Comparison of ENCODE assay signal across 24 cellular contexts in genomic region chr9:125648294-125648693, GRCh38. TPM values are rescaled to one million over a fixed set of nuclear protein-coding genes. Genes with fewer than 3 reads are reported as not detected.
DNase-seq lines count a peak whose midpoint lies in the region; ATAC-seq and TF ChIP-seq lines count a peak whose summit lies in the region.
"Had no signal": no experiment of that assay in that cellular context is flagged by ENCODE, and none has a peak within 500 bp of the region (broad histone marks: within the 10 kb centered on the region; RNA-seq: fewer than 3 reads in every experiment).

No MANE protein-coding gene starts in this region.

- no peak overlapping the region for H3K4me3 ChIP-seq in RWPE2 (ENCODE audit: severe bottlenecking)
- H3K4me3 ChIP-seq in smooth muscle cell: no peak overlapping the region
- H3K4me3 ChIP-seq: body of pancreas, coronary artery, psoas muscle, uterus had no signal

- no peaks in the 10 kb centered on the region for H3K9me3 ChIP-seq in RWPE2 (ENCODE audit: severe bottlenecking)
- no peaks in the 10 kb centered on the region for H3K9me3 ChIP-seq in smooth muscle cell (replicated peaks; ENCODE audit: low read depth)
- H3K9me3 ChIP-seq: body of pancreas, psoas muscle, uterus had no signal

- H3K4me1 ChIP-seq in RWPE2 (ENCODE audit: insufficient read depth, poor library complexity, severe bottlenecking): peaks cover 35% of the 10 kb centered on the region
- peaks cover 41% of the 10 kb centered on the region for H3K4me1 ChIP-seq in smooth muscle cell (ENCODE audit: low read depth)

- peaks cover 5% of the 10 kb centered on the region for H4K20me1 ChIP-seq in smooth muscle cell (ENCODE audit: low read depth)

- H3K4me3 Mint-ChIP-seq in activated naive CD4-positive, alpha-beta T cell treated with anti-CD3 and anti-CD28 coated beads, Interleukin-2, amount 50 U/mL, for 24 hours: peak overlapping the region; percentile 55
- no peak overlapping the region for H3K4me3 Mint-ChIP-seq in effector memory CD8-positive, alpha-beta T cell
- H3K4me3 Mint-ChIP-seq: activated CD4-positive, alpha-beta T cell treated with anti-CD3 and anti-CD28 coated beads, Interleukin-2, amount 10 ng/mL, durations not matched to agents 7 days and 5 days; activated naive CD4-positive, alpha-beta T cell treated with anti-CD3 and anti-CD28 coated beads for 36 hours had no signal

- H3K36me3 Mint-ChIP-seq in activated naive CD4-positive, alpha-beta T cell treated with anti-CD3 and anti-CD28 coated beads, Interleukin-2, amount 50 U/mL, for 24 hours: peaks cover 26% of the 10 kb centered on the region
- no peaks in the 10 kb centered on the region for H3K36me3 Mint-ChIP-seq in effector memory CD8-positive, alpha-beta T cell (ENCODE audit: insufficient read depth)

- DNase-seq in activated naive CD4-positive, alpha-beta T cell treated with Interleukin-2 at 50 U/mL for 16 hours: no peak
- no peak for DNase-seq in RWPE2 (ENCODE audit: low spot score)
- DNase-seq in effector memory CD8-positive, alpha-beta T cell: no peak
- DNase-seq in smooth muscle cell (lab: John Stamatoyannopoulos, UW; ENCODE audit: unreplicated experiment): no peak
- no peak for DNase-seq in ureter (ENCODE audit: low spot score)
- DNase-seq in CD1c-positive myeloid dendritic cell (ENCODE audit: extremely low spot score): no peak
- DNase-seq in SKM-1 treated with dmso at 0.1 percent for 144 hours (lab: John Stamatoyannopoulos, UW; ENCODE audit: unreplicated experiment): no peak
- DNase-seq: activated CD4-positive, alpha-beta T cell treated with anti-CD3 and anti-CD28 coated beads, Interleukin-2, amount 10 ng/mL, durations not matched to agents 7 days and 5 days; activated CD8-positive, alpha-beta memory T cell treated with anti-CD3 and anti-CD28 coated beads, Interleukin-2, amount 50 U/mL, for 48 hours; activated naive CD4-positive, alpha-beta T cell treated with anti-CD3 and anti-CD28 coated beads for 36 hours; body of pancreas; C1 segment of cervical spinal cord; hypothalamus; KG1; kidney; NCI-H2029; NCI-H446 treated with DMSO at 0.1 percent for 48 hours; psoas muscle; RPMI8226; stimulated activated CD4-positive, alpha-beta T cell treated with anti-CD3 and anti-CD28 coated beads, Interleukin-2, amount 100 ng/mL, for 48 hours; SW 1271; uterus had no signal

- H2AFZ ChIP-seq in smooth muscle cell (ENCODE audit: low read depth): no peak overlapping the region

- H3K4me1 Mint-ChIP-seq in activated naive CD4-positive, alpha-beta T cell treated with anti-CD3 and anti-CD28 coated beads, Interleukin-2, amount 50 U/mL, for 24 hours: peaks cover 84% of the 10 kb centered on the region
- peaks cover 38 to 55% of the 10 kb centered on the region in 2 donors for H3K4me1 Mint-ChIP-seq in effector memory CD8-positive, alpha-beta T cell (ENCODE audit: low read depth in 2 of 2)

- H3K27ac Mint-ChIP-seq in activated naive CD4-positive, alpha-beta T cell treated with anti-CD3 and anti-CD28 coated beads, Interleukin-2, amount 50 U/mL, for 24 hours: no peak overlapping the region
- H3K27ac Mint-ChIP-seq in effector memory CD8-positive, alpha-beta T cell: peak overlapping the region; percentile 94 to 98
- H3K27ac Mint-ChIP-seq: activated naive CD4-positive, alpha-beta T cell treated with anti-CD3 and anti-CD28 coated beads for 36 hours had no signal

- WGBS in smooth muscle cell (ENCODE audit: low lambda C conversion rate): 69% methylated on average over 1 of the region's 1 CpG

- H3K9me3 Mint-ChIP-seq in activated naive CD4-positive, alpha-beta T cell treated with anti-CD3 and anti-CD28 coated beads, Interleukin-2, amount 50 U/mL, for 24 hours: no peaks in the 10 kb centered on the region
- H3K9me3 Mint-ChIP-seq in effector memory CD8-positive, alpha-beta T cell: no peaks in the 10 kb centered on the region
- H3K9me3 Mint-ChIP-seq: activated CD4-positive, alpha-beta T cell treated with anti-CD3 and anti-CD28 coated beads, Interleukin-2, amount 10 ng/mL, durations not matched to agents 7 days and 5 days; activated naive CD4-positive, alpha-beta T cell treated with anti-CD3 and anti-CD28 coated beads for 36 hours had no signal

- H3K27ac ChIP-seq in RWPE2 (ENCODE audit: poor library complexity, severe bottlenecking) (peak overlapping the region; percentile 100), smooth muscle cell (ENCODE audit: low read depth) (peak overlapping the region; percentile 98)
- H3K27ac ChIP-seq: body of pancreas, uterus had no signal

- TF ChIP-seq CTCF in RWPE2 (IDR thresholded peaks at IDR 0.05; ENCODE audit: poor library complexity, severe bottlenecking) (no peak), smooth muscle cell (IDR thresholded peaks at IDR 0.05; ENCODE audit: borderline replicate concordance, insufficient read depth, poor library complexity, severe bottlenecking) (no peak)

- no peak overlapping the region for H3K4me2 ChIP-seq in smooth muscle cell

- no peaks in the 10 kb centered on the region for H3K79me2 ChIP-seq in smooth muscle cell (ENCODE audit: low read depth)

- H3K9ac ChIP-seq in smooth muscle cell (ENCODE audit: low read depth): peak overlapping the region; percentile 19

- ATAC-seq in RWPE2 (ENCODE audit: low read depth): no peak
- no peak for ATAC-seq in effector memory CD8-positive, alpha-beta T cell (replicated peaks)
- ATAC-seq: body of pancreas had no signal

- H3K27me3 Mint-ChIP-seq in activated naive CD4-positive, alpha-beta T cell treated with anti-CD3 and anti-CD28 coated beads, Interleukin-2, amount 50 U/mL, for 24 hours: no peaks in the 10 kb centered on the region
- H3K27me3 Mint-ChIP-seq in effector memory CD8-positive, alpha-beta T cell: no peaks in the 10 kb centered on the region
- H3K27me3 Mint-ChIP-seq: activated CD4-positive, alpha-beta T cell treated with anti-CD3 and anti-CD28 coated beads, Interleukin-2, amount 10 ng/mL, durations not matched to agents 7 days and 5 days had no signal

- H3F3A ChIP-seq in smooth muscle cell (ENCODE audit: low read depth): peaks cover 5% of the 10 kb centered on the region

- H3K27me3 ChIP-seq in RWPE2 (ENCODE audit: insufficient read depth, poor library complexity, severe bottlenecking): no peaks in the 10 kb centered on the region
- no peaks in the 10 kb centered on the region for H3K27me3 ChIP-seq in smooth muscle cell (ENCODE audit: low read depth)
- H3K27me3 ChIP-seq: body of pancreas, uterus had no signal

- H3K36me3 ChIP-seq in RWPE2 (ENCODE audit: low read depth) (no peaks in the 10 kb centered on the region), smooth muscle cell (ENCODE audit: low read depth) (no peaks in the 10 kb centered on the region)
- H3K36me3 ChIP-seq: uterus had no signal

RNA-seq across cellular contexts. Expression of gene MAPKAP1, which starts 58.7 kb away (rescaled TPM):
- total RNA-seq in smooth muscle cell: 50.1 and 52.3 TPM in 2 replicates
- polyA plus RNA-seq in smooth muscle cell: 71.9 and 74.5 TPM in 2 replicates
- total RNA-seq in ureter: 80.0 TPM
